ENCODE assay signal across 18 cellular contexts in genomic region chr3:10280571-10280970, GRCh38. TPM values are rescaled to one million over a fixed set of nuclear protein-coding genes. Genes with fewer than 3 reads are reported as not detected.
"Had no signal": no experiment of that assay in that cellular context is flagged by ENCODE, and none has a peak within 500 bp of the region (broad histone marks: within the 10 kb centered on the region; RNA-seq: fewer than 3 reads in every experiment).

No MANE protein-coding gene starts in this region.

- H3K27me3 Mint-ChIP-seq: activated CD4-positive, alpha-beta T cell treated with anti-CD3 and anti-CD28 coated beads, Interleukin-2, amount 10 ng/mL, durations not matched to agents 24 days and 14 days; activated naive CD4-positive, alpha-beta T cell treated with anti-CD3 and anti-CD28 coated beads, Interleukin-2, amount 50 U/mL, for 24 hours; stimulated activated memory B cell treated with anti-CD40 and anti-IgM and Interleukin-4, amounts not matched to agents 10 μg/mL and 1 μg/mL and 100 μg/mL, for 72 hours; type B pancreatic cell had no signal

- DNase-seq: activated CD4-positive, alpha-beta T cell treated with anti-CD3 and anti-CD28 coated beads, Interleukin-2, amount 10 ng/mL, durations not matched to agents 24 days and 14 days; activated gamma-delta T cell; effector memory CD4-positive, alpha-beta T cell; lower lobe of right lung; nucleus accumbens; stimulated activated CD4-positive, alpha-beta T cell treated with anti-CD3 and anti-CD28 coated beads, Interleukin-4, amount 100 ng/mL, for 4 hours; SW 1271; testis had no signal

- ATAC-seq: lower lobe of right lung; sciatic nerve; stimulated activated memory B cell treated with anti-CD40 and anti-IgM and Interleukin-4, amounts not matched to agents 10 μg/mL and 1 μg/mL and 100 μg/mL, for 72 hours had no signal

- H3K4me1 Mint-ChIP-seq: mesothelial cell of epicardium, WTC11 had no signal

- H3K4me3 Mint-ChIP-seq: activated CD4-positive, alpha-beta T cell treated with anti-CD3 and anti-CD28 coated beads, Interleukin-2, amount 10 ng/mL, durations not matched to agents 24 days and 14 days; activated naive CD4-positive, alpha-beta T cell treated with anti-CD3 and anti-CD28 coated beads, Interleukin-2, amount 50 U/mL, for 24 hours; mesothelial cell of epicardium; nephron; stimulated activated memory B cell treated with anti-CD40 and anti-IgM and Interleukin-4, amounts not matched to agents 10 μg/mL and 1 μg/mL and 100 μg/mL, for 72 hours; type B pancreatic cell; WTC11 had no signal

- H3K4me3 ChIP-seq: hepatocyte, lower lobe of right lung, testis had no signal

- H3K4me1 ChIP-seq: lower lobe of right lung, testis had no signal

- H3K27ac ChIP-seq: hepatocyte, lower lobe of right lung, testis had no signal

- H3K27ac Mint-ChIP-seq: activated naive CD4-positive, alpha-beta T cell treated with anti-CD3 and anti-CD28 coated beads, Interleukin-2, amount 50 U/mL, for 24 hours; mesothelial cell of epicardium; nephron; stimulated activated memory B cell treated with anti-CD40 and anti-IgM and Interleukin-4, amounts not matched to agents 10 μg/mL and 1 μg/mL and 100 μg/mL, for 72 hours; type B pancreatic cell; WTC11 had no signal

- H3K27me3 ChIP-seq: hepatocyte, testis had no signal

- H3K9me3 ChIP-seq: lower lobe of right lung, testis had no signal

- H3K9me3 Mint-ChIP-seq: activated CD4-positive, alpha-beta T cell treated with anti-CD3 and anti-CD28 coated beads, Interleukin-2, amount 10 ng/mL, durations not matched to agents 24 days and 14 days; activated naive CD4-positive, alpha-beta T cell treated with anti-CD3 and anti-CD28 coated beads, Interleukin-2, amount 50 U/mL, for 24 hours; mesothelial cell of epicardium; nephron; stimulated activated memory B cell treated with anti-CD40 and anti-IgM and Interleukin-4, amounts not matched to agents 10 μg/mL and 1 μg/mL and 100 μg/mL, for 72 hours; type B pancreatic cell; WTC11 had no signal

RNA-seq across cellular contexts. Expression of gene GHRL, which starts 12.2 kb away (rescaled TPM):
- total RNA-seq: fibroblast of villous mesenchyme, glomerular endothelial cell had no signal
